Comparison of ENCODE assay signal across 1 cellular context in the genomic region with DNA sequence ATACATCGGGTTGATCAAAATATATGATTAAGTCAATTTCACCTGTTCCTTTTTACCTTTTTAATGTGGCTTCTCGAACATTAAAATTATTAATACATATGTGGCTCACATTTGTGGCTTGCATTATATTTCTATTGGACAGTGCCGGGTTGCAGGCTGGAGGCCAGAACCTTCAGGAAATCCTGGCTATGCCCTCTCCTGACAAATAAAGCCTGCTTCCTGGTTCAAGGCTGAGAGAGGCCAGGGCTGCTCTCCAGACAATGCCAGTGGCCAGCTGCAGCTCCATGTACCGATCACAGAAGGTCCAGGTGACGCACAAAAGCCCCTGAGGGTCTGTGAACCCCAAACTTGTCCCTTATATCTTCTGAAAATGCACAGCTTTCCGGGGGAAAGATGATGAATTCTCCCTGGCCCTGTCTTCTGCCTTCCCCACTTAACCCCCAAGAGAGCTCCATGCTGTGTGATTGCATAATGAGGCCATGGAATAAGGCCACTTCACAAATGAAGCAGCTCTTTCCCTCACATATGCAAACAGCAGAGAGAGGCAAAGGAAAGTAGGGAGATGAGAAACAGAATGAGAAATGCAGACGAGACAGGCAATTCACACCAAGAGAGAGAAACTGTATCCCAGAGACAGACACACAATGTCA.
TF ChIP-seq lines count a peak whose summit lies in the region.

No MANE protein-coding gene starts in this region.

TF ChIP-seq in GM12878, 131 proteins besides CTCF, POLR2A, EP300 and RAD21:
- TF ChIP-seq POLR2AphosphoS5 (IDR thresholded peaks at IDR 0.05; ENCODE audit: low read length) (no peak), NBN (IDR thresholded peaks at IDR 0.05) (no peak), GABPA (IDR thresholded peaks at IDR 0.05; ENCODE audit: low read depth) (no peak), DPF2 (IDR thresholded peaks at IDR 0.05) (no peak), SMAD1 (IDR thresholded peaks at IDR 0.05; ENCODE audit: low read depth, partially characterized antibody) (no peak), SREBF2 (IDR thresholded peaks at IDR 0.05; ENCODE audit: low read length) (no peak), ZZZ3 (IDR thresholded peaks at IDR 0.05; ENCODE audit: control insufficient read depth, insufficient read length, low read depth) (no peak), EZH2 (IDR thresholded peaks at IDR 0.05; ENCODE audit: borderline replicate concordance, control insufficient read depth, low read depth, low read length) (no peak), BRCA1 (IDR thresholded peaks at IDR 0.05; ENCODE audit: low read depth, low read length) (no peak), KAT2A (conservative IDR thresholded peaks at IDR 0.05; ENCODE audit: control insufficient read depth, low read depth, low read length) (no peak), CHD4 (IDR thresholded peaks at IDR 0.05) (no peak), LARP7 (IDR thresholded peaks at IDR 0.05) (no peak), IRF4 (IDR thresholded peaks at IDR 0.05; ENCODE audit: low read depth, low read length) (no peak), MYB (IDR thresholded peaks at IDR 0.05; ENCODE audit: borderline replicate concordance, low read depth, low read length) (no peak), ZNF274 (IDR thresholded peaks at IDR 0.05; ENCODE audit: insufficient read depth, insufficient read length) (no peak), PRDM15 (CRISPR knock-in tag; IDR thresholded peaks at IDR 0.05) (no peak), ATF2 (IDR thresholded peaks at IDR 0.05; ENCODE audit: low read length) (no peak), STAT3 (IDR thresholded peaks at IDR 0.05; ENCODE audit: low read depth, low read length) (no peak)
- TF ChIP-seq, protein P1, sequence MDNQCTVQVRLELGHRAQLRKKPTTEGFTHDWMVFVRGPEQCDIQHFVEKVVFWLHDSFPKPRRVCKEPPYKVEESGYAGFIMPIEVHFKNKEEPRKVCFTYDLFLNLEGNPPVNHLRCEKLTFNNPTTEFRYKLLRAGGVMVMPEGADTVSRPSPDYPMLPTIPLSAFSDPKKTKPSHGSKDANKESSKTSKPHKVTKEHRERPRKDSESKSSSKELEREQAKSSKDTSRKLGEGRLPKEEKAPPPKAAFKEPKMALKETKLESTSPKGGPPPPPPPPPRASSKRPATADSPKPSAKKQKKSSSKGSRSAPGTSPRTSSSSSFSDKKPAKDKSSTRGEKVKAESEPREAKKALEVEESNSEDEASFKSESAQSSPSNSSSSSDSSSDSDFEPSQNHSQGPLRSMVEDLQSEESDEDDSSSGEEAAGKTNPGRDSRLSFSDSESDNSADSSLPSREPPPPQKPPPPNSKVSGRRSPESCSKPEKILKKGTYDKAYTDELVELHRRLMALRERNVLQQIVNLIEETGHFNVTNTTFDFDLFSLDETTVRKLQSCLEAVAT (IDR thresholded peaks at IDR 0.05): no peak
- TF ChIP-seq, protein P2, sequence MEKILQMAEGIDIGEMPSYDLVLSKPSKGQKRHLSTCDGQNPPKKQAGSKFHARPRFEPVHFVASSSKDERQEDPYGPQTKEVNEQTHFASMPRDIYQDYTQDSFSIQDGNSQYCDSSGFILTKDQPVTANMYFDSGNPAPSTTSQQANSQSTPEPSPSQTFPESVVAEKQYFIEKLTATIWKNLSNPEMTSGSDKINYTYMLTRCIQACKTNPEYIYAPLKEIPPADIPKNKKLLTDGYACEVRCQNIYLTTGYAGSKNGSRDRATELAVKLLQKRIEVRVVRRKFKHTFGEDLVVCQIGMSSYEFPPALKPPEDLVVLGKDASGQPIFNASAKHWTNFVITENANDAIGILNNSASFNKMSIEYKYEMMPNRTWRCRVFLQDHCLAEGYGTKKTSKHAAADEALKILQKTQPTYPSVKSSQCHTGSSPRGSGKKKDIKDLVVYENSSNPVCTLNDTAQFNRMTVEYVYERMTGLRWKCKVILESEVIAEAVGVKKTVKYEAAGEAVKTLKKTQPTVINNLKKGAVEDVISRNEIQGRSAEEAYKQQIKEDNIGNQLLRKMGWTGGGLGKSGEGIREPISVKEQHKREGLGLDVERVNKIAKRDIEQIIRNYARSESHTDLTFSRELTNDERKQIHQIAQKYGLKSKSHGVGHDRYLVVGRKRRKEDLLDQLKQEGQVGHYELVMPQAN (conservative IDR thresholded peaks at IDR 0.05): no peak
